ENCODE assay signal across 11 cellular contexts in genomic region chr16:20905576-20905975, GRCh38. TPM values are rescaled to one million over a fixed set of nuclear protein-coding genes. Genes with fewer than 3 reads are reported as not detected.
DNase-seq lines count a peak whose midpoint lies in the region; ATAC-seq and TF ChIP-seq lines count a peak whose summit lies in the region.
"Had no signal": no experiment of that assay in that cellular context is flagged by ENCODE, and none has a peak within 500 bp of the region (broad histone marks: within the 10 kb centered on the region; RNA-seq: fewer than 3 reads in every experiment).

No MANE protein-coding gene starts in this region.

- no peaks in the 10 kb centered on the region for H3K27me3 Mint-ChIP-seq in dendritic cell treated with granulocyte-macrophage colony-stimulating factor and Interleukin-4, amounts not matched to agents 40 ng/mL and 50 ng/mL, for 4 days
- no peaks in the 10 kb centered on the region for H3K27me3 Mint-ChIP-seq in CD8-positive, alpha-beta T cell (ENCODE audit: low read depth)
- H3K27me3 Mint-ChIP-seq: activated naive CD4-positive, alpha-beta T cell treated with anti-CD3 and anti-CD28 coated beads, Interleukin-2, amount 10 ng/mL, durations not matched to agents 7 days and 5 days; effector memory CD8-positive, alpha-beta T cell; stimulated activated naive B cell treated with anti-CD40 and anti-IgM and Interleukin-4, amounts not matched to agents 10 μg/mL and 1 μg/mL and 100 μg/mL, for 72 hours had no signal

- CTCF ChIA-PET in CD8-positive, alpha-beta T cell (lab: Charles Lee), result no interaction called here

- no peak for ATAC-seq in RWPE2 (ENCODE audit: low read depth)
- no peak for ATAC-seq in CD8-positive, alpha-beta T cell
- ATAC-seq: effector memory CD8-positive, alpha-beta T cell; stimulated activated naive B cell treated with anti-CD40 and anti-IgM and Interleukin-4, amounts not matched to agents 10 μg/mL and 1 μg/mL and 100 μg/mL, for 72 hours had no signal

- H3K36me3 Mint-ChIP-seq in dendritic cell treated with granulocyte-macrophage colony-stimulating factor and Interleukin-4, amounts not matched to agents 40 ng/mL and 50 ng/mL, for 4 days (ENCODE audit: low read depth), result peaks cover 44% of the 10 kb centered on the region
- H3K36me3 Mint-ChIP-seq in CD8-positive, alpha-beta T cell, result peaks cover 3% of the 10 kb centered on the region

- peak overlapping the region; percentile 42 for H3K27ac Mint-ChIP-seq in dendritic cell treated with granulocyte-macrophage colony-stimulating factor and Interleukin-4, amounts not matched to agents 40 ng/mL and 50 ng/mL, for 4 days
- H3K27ac Mint-ChIP-seq in CD8-positive, alpha-beta T cell, result no peak overlapping the region
- H3K27ac Mint-ChIP-seq: activated naive CD4-positive, alpha-beta T cell treated with anti-CD3 and anti-CD28 coated beads, Interleukin-2, amount 10 ng/mL, durations not matched to agents 7 days and 5 days; stimulated activated naive B cell treated with anti-CD40 and anti-IgM and Interleukin-4, amounts not matched to agents 10 μg/mL and 1 μg/mL and 100 μg/mL, for 72 hours had no signal

- no peak overlapping the region for H3K4me3 Mint-ChIP-seq in dendritic cell treated with granulocyte-macrophage colony-stimulating factor and Interleukin-4, amounts not matched to agents 40 ng/mL and 50 ng/mL, for 4 days
- H3K4me3 Mint-ChIP-seq in CD8-positive, alpha-beta T cell, result no peak overlapping the region
- H3K4me3 Mint-ChIP-seq: activated naive CD4-positive, alpha-beta T cell treated with anti-CD3 and anti-CD28 coated beads, Interleukin-2, amount 10 ng/mL, durations not matched to agents 7 days and 5 days; effector memory CD8-positive, alpha-beta T cell; neural crest cell; stimulated activated naive B cell treated with anti-CD40 and anti-IgM and Interleukin-4, amounts not matched to agents 10 μg/mL and 1 μg/mL and 100 μg/mL, for 72 hours had no signal

- POLR2A ChIA-PET in CD8-positive, alpha-beta T cell (lab: Charles Lee), result no interaction called here

- H3K27ac ChIP-seq in RWPE2 (ENCODE audit: poor library complexity, severe bottlenecking) (peak overlapping the region; percentile 94), muscle layer of colon (ENCODE audit: low read depth, low read length) (peak overlapping the region; percentile 73), tibial nerve (peak overlapping the region; percentile 37 to 100 (median 74))
- H3K27ac ChIP-seq in CD8-positive, alpha-beta T cell (ENCODE audit: low read depth, low read length), result no peak overlapping the region

- H3K9me3 Mint-ChIP-seq in dendritic cell treated with granulocyte-macrophage colony-stimulating factor and Interleukin-4, amounts not matched to agents 40 ng/mL and 50 ng/mL, for 4 days, result no peaks in the 10 kb centered on the region
- H3K9me3 Mint-ChIP-seq in CD8-positive, alpha-beta T cell, result no peaks in the 10 kb centered on the region
- H3K9me3 Mint-ChIP-seq: activated naive CD4-positive, alpha-beta T cell treated with anti-CD3 and anti-CD28 coated beads, Interleukin-2, amount 10 ng/mL, durations not matched to agents 7 days and 5 days; effector memory CD8-positive, alpha-beta T cell; neural crest cell; stimulated activated naive B cell treated with anti-CD40 and anti-IgM and Interleukin-4, amounts not matched to agents 10 μg/mL and 1 μg/mL and 100 μg/mL, for 72 hours had no signal

- H3K4me1 ChIP-seq in RWPE2 (ENCODE audit: insufficient read depth, poor library complexity, severe bottlenecking), result peaks cover 47% of the 10 kb centered on the region
- H3K4me1 ChIP-seq in muscle layer of colon (ENCODE audit: insufficient read depth, low read length), result peaks cover 57% of the 10 kb centered on the region
- peaks cover 3 to 86% (median 58%) of the 10 kb centered on the region in 4 donors for H3K4me1 ChIP-seq in tibial nerve
- H3K4me1 ChIP-seq in CD8-positive, alpha-beta T cell (ENCODE audit: insufficient read depth, low read length), result peaks cover 26% of the 10 kb centered on the region

- no peak for TF ChIP-seq EP300 in tibial nerve (IDR thresholded peaks at IDR 0.05)

- H3K36me3 ChIP-seq in RWPE2 (ENCODE audit: low read depth) (no peaks in the 10 kb centered on the region; the same call in 1 of the 2 replicates), muscle layer of colon (ENCODE audit: insufficient read depth, low read length) (peaks cover 7% of the 10 kb centered on the region), tibial nerve (no peaks in the 10 kb centered on the region)
- H3K36me3 ChIP-seq in CD8-positive, alpha-beta T cell (ENCODE audit: insufficient read depth, low read length), result no peaks in the 10 kb centered on the region

- no peak for TF ChIP-seq POLR2A in tibial nerve (IDR thresholded peaks at IDR 0.05)

- H3K27me3 ChIP-seq in RWPE2 (ENCODE audit: insufficient read depth, poor library complexity, severe bottlenecking), result no peaks in the 10 kb centered on the region
- H3K27me3 ChIP-seq in muscle layer of colon (ENCODE audit: control insufficient read depth in 1 of 2, insufficient read depth in 2 of 2, low read length in 2 of 2), result no peaks in the 10 kb centered on the region
- H3K27me3 ChIP-seq in tibial nerve, result no peaks in the 10 kb centered on the region
- H3K27me3 ChIP-seq in CD8-positive, alpha-beta T cell (ENCODE audit: insufficient read depth, low read length), result no peaks in the 10 kb centered on the region

- H3K4me1 Mint-ChIP-seq in dendritic cell treated with granulocyte-macrophage colony-stimulating factor and Interleukin-4, amounts not matched to agents 40 ng/mL and 50 ng/mL, for 4 days (ENCODE audit: low read depth), result peaks cover 91% of the 10 kb centered on the region
- peaks cover 52% of the 10 kb centered on the region for H3K4me1 Mint-ChIP-seq in CD8-positive, alpha-beta T cell (ENCODE audit: low read depth)

- intact Hi-C loops in dendritic cell treated with granulocyte-macrophage colony-stimulating factor and Interleukin-4, amounts not matched to agents 40 ng/mL and 50 ng/mL, for 4 days (cut with micrococcal nuclease), result no loop called here
- intact Hi-C loops in CD8-positive, alpha-beta T cell (cut with DNase I, micrococcal nuclease), result no loop called here

- TF ChIP-seq CTCF in RWPE2 (IDR thresholded peaks at IDR 0.05; ENCODE audit: poor library complexity, severe bottlenecking), result no peak
- no peak for TF ChIP-seq CTCF in tibial nerve (IDR thresholded peaks at IDR 0.05)
- TF ChIP-seq CTCF in CD8-positive, alpha-beta T cell (IDR thresholded peaks at IDR 0.05), result no peak

- H3K4me3 ChIP-seq in RWPE2 (ENCODE audit: severe bottlenecking) (no peak overlapping the region), muscle layer of colon (ENCODE audit: low read depth in 1 of 2, low read length in 2 of 2) (no peak overlapping the region), tibial nerve (no peak overlapping the region)
- no peak overlapping the region for H3K4me3 ChIP-seq in CD8-positive, alpha-beta T cell (ENCODE audit: low read depth, low read length)

- H3K9me3 ChIP-seq in RWPE2 (ENCODE audit: severe bottlenecking), result no peaks in the 10 kb centered on the region
- H3K9me3 ChIP-seq in muscle layer of colon (ENCODE audit: low read length), result no peaks in the 10 kb centered on the region
- H3K9me3 ChIP-seq in tibial nerve, result no peaks in the 10 kb centered on the region
- no peaks in the 10 kb centered on the region for H3K9me3 ChIP-seq in CD8-positive, alpha-beta T cell (ENCODE audit: low read length)

- DNase-seq in RWPE2 (ENCODE audit: low spot score) (no peak), tibial nerve (ENCODE audit: low spot score in 2 of 2) (no peak), GF-D8 (lab: John Stamatoyannopoulos, UW) (no peak), medulla oblongata (ENCODE audit: extremely low spot score) (no peak)
- DNase-seq in CD8-positive, alpha-beta T cell, result no peak
- DNase-seq: activated naive CD4-positive, alpha-beta T cell treated with anti-CD3 and anti-CD28 coated beads, Interleukin-2, amount 10 ng/mL, durations not matched to agents 7 days and 5 days; effector memory CD8-positive, alpha-beta T cell; stimulated activated naive B cell treated with anti-CD40 and anti-IgM and Interleukin-4, amounts not matched to agents 10 μg/mL and 1 μg/mL and 100 μg/mL, for 72 hours had no signal

- H3K9ac ChIP-seq in muscle layer of colon (ENCODE audit: low read length), result no peak overlapping the region

- WGBS in tibial nerve, 2 donors, result 47 to 54% methylated on average over 3 of the region's 3 CpGs

RNA-seq across cellular contexts. Expression of gene LYRM1, which starts 5.0 kb away (rescaled TPM):
- total RNA-seq in tibial nerve, result 10 to 100 TPM; 30.6 to 67.3 (median 39.4) TPM
- 10 to 100 TPM; 12.4 to 12.7 TPM for total RNA-seq in CD8-positive, alpha-beta T cell

RNA-seq across cellular contexts. Expression of gene DCUN1D3, which starts 5.4 kb away (rescaled TPM):
- total RNA-seq in tibial nerve, result 10 to 100 TPM; 28.8 to 37.5 (median 29.3) TPM
- total RNA-seq in CD8-positive, alpha-beta T cell, result 1 to 10 TPM; 2.3 to 2.6 TPM

Comparison
In these comparisons a context has a peak if more than half of its experiments do, and no peak if none do; other contexts are left out.
1. RNA of gene DCUN1D3, which starts 5.4 kb away (total RNA-seq): 28.8 to 37.5 TPM in tibial nerve; 2.3 to 2.6 TPM in CD8-positive, alpha-beta T cell; every median in the first group is over 4 times any median in the second.